1 cellular context compared by ENCODE assay signal in genomic region chr9:108933641-108934322, GRCh38.
TF ChIP-seq lines count a peak whose summit lies in the region.

Gene ELP1, minus strand, starts transcription at chr9:108934124. Its CDS starts 2,978 bp downstream, at chr9:108931146.

TF ChIP-seq in HepG2, 621 proteins besides CTCF, POLR2A, EP300 and RAD21 (continued from another document and continues in another):
- 0 out of 2 replicates have a peak, but pooled peaks have one; percentile 49 for TF ChIP-seq HES4 (CRISPR knock-in tag; IDR thresholded peaks at IDR 0.05; ENCODE audit: borderline replicate concordance)
- no peak for TF ChIP-seq RORA (CRISPR knock-in tag; IDR thresholded peaks at IDR 0.05)
- peak; percentile 84; the same call in 1 of the 2 replicates for TF ChIP-seq ATF5 (CRISPR knock-in tag; IDR thresholded peaks at IDR 0.05; ENCODE audit: low read depth)
- peak; percentile 21 for TF ChIP-seq SKI (IDR thresholded peaks at IDR 0.05; ENCODE audit: partially characterized antibody)
- TF ChIP-seq RFXAP (CRISPR knock-in tag; IDR thresholded peaks at IDR 0.05; ENCODE audit: borderline replicate concordance) = peak; percentile 83; the same call in 1 of the 2 replicates
- no peak for TF ChIP-seq FUBP1 (CRISPR knock-in tag; IDR thresholded peaks at IDR 0.05; ENCODE audit: borderline replicate concordance)
- 0 out of 2 replicates have a peak, but pooled peaks have one; percentile 10 for TF ChIP-seq ZNF776 (CRISPR knock-in tag; IDR thresholded peaks at IDR 0.05)
- TF ChIP-seq ZFP36 (IDR thresholded peaks at IDR 0.05; ENCODE audit: borderline replicate concordance, low read depth, low read length, partially characterized antibody) = no peak
- TF ChIP-seq GATAD2A (CRISPR knock-in tag; IDR thresholded peaks at IDR 0.05) = peak; percentile 69; the same call in 1 of the 2 replicates
- TF ChIP-seq ZSCAN22 (CRISPR knock-in tag; IDR thresholded peaks at IDR 0.05) = 0 out of 2 replicates have a peak, but pooled peaks have one; percentile 50
- TF ChIP-seq ZBTB25 (CRISPR knock-in tag; IDR thresholded peaks at IDR 0.05) = peak; percentile 73
- no peak for TF ChIP-seq NCOA5 (CRISPR knock-in tag; IDR thresholded peaks at IDR 0.05)
- TF ChIP-seq ZNF878 (CRISPR knock-in tag; IDR thresholded peaks at IDR 0.05) = no peak; the same call in 1 of the 2 replicates
- TF ChIP-seq ZNF264 (CRISPR knock-in tag; IDR thresholded peaks at IDR 0.05) = 0 out of 2 replicates have a peak, but pooled peaks have one; percentile 40
- TF ChIP-seq RELA (CRISPR knock-in tag; IDR thresholded peaks at IDR 0.05) = no peak
- peak; percentile 44 for TF ChIP-seq HNF4A (CRISPR knock-in tag; IDR thresholded peaks at IDR 0.05)
- TF ChIP-seq ZNF431 (CRISPR knock-in tag; IDR thresholded peaks at IDR 0.05; ENCODE audit: borderline replicate concordance, low read depth) = peak; percentile 8; the same call in 1 of the 2 replicates
- 0 out of 2 replicates have a peak, but pooled peaks have one; percentile 32 for TF ChIP-seq CHCHD3 (CRISPR knock-in tag; IDR thresholded peaks at IDR 0.05)
- peak; percentile 70 for TF ChIP-seq RXRB (CRISPR knock-in tag; IDR thresholded peaks at IDR 0.05; ENCODE audit: borderline replicate concordance)
- TF ChIP-seq SATB2 (CRISPR knock-in tag; IDR thresholded peaks at IDR 0.05) = peak; percentile 87; the same call in 1 of the 2 replicates
- TF ChIP-seq DRAP1 (CRISPR knock-in tag; IDR thresholded peaks at IDR 0.05) = peak; percentile 42; the same call in 1 of the 2 replicates
- peak; percentile 29; the same call in 1 of the 2 replicates for TF ChIP-seq MXD1 (CRISPR knock-in tag; IDR thresholded peaks at IDR 0.05)
- TF ChIP-seq ZSCAN5A (CRISPR knock-in tag; IDR thresholded peaks at IDR 0.05; ENCODE audit: borderline replicate concordance) = no peak
- peak; percentile 63 for TF ChIP-seq SRSF1 (optimal IDR thresholded peaks at IDR 0.05; ENCODE audit: low read depth, low read length)
- TF ChIP-seq PLRG1 (conservative IDR thresholded peaks at IDR 0.05) = no peak
- no peak for TF ChIP-seq ZFP62 (CRISPR knock-in tag; IDR thresholded peaks at IDR 0.05)
- no peak; the same call in 1 of the 2 replicates for TF ChIP-seq ZNF484 (CRISPR knock-in tag; IDR thresholded peaks at IDR 0.05; ENCODE audit: borderline replicate concordance, low read depth)
- no peak for TF ChIP-seq ZNF772 (CRISPR knock-in tag; IDR thresholded peaks at IDR 0.05)
- peak; percentile 93 for TF ChIP-seq MYPOP (CRISPR knock-in tag; IDR thresholded peaks at IDR 0.05)
- no peak; the same call in 1 of the 2 replicates for TF ChIP-seq ZNF891 (CRISPR knock-in tag; IDR thresholded peaks at IDR 0.05)
- peak; percentile 70 for TF ChIP-seq PPARG (CRISPR knock-in tag; conservative IDR thresholded peaks at IDR 0.05)
- TF ChIP-seq IRX3 (CRISPR knock-in tag; IDR thresholded peaks at IDR 0.05; ENCODE audit: borderline replicate concordance, low read depth) = no peak
- TF ChIP-seq GATAD1 (CRISPR knock-in tag; IDR thresholded peaks at IDR 0.05) = peak; percentile 96
- no peak for TF ChIP-seq SRSF4 (IDR thresholded peaks at IDR 0.05; ENCODE audit: low read depth, low read length, poor library complexity, severe bottlenecking)
- TF ChIP-seq ZNF430 (CRISPR knock-in tag; IDR thresholded peaks at IDR 0.05) = 0 out of 2 replicates have a peak, but pooled peaks have one; percentile 27
- no peak for TF ChIP-seq LCORL (IDR thresholded peaks at IDR 0.05)
- peak; percentile 72 for TF ChIP-seq LCORL (CRISPR knock-in tag; IDR thresholded peaks at IDR 0.05)
- TF ChIP-seq PAWR (CRISPR knock-in tag; IDR thresholded peaks at IDR 0.05; ENCODE audit: borderline replicate concordance) = 0 out of 2 replicates have a peak, but pooled peaks have one; percentile 75
- peak; percentile 90 for TF ChIP-seq YEATS2 (CRISPR knock-in tag; IDR thresholded peaks at IDR 0.05; ENCODE audit: borderline replicate concordance)
- TF ChIP-seq SAP130 (CRISPR knock-in tag; IDR thresholded peaks at IDR 0.05; ENCODE audit: low read depth) = peak; percentile 91
- peak; percentile 51; the same call in 1 of the 2 replicates for TF ChIP-seq MEIS1 (CRISPR knock-in tag; IDR thresholded peaks at IDR 0.05; ENCODE audit: borderline replicate concordance)
- no peak for TF ChIP-seq ZNF281 (CRISPR knock-in tag; IDR thresholded peaks at IDR 0.05; ENCODE audit: borderline replicate concordance)
- no peak for TF ChIP-seq GZF1 (CRISPR knock-in tag; IDR thresholded peaks at IDR 0.05)
- TF ChIP-seq MAZ (IDR thresholded peaks at IDR 0.05; ENCODE audit: borderline replicate concordance, low read depth, low read length) = peak; percentile 78; the same call in 1 of the 2 replicates
- TF ChIP-seq MAZ (CRISPR knock-in tag; IDR thresholded peaks at IDR 0.05; ENCODE audit: low read depth) = peak; percentile 29; the same call in 1 of the 2 replicates
- 0 out of 2 replicates have a peak, but pooled peaks have one; percentile 43 for TF ChIP-seq ZNF138 (CRISPR knock-in tag; IDR thresholded peaks at IDR 0.05; ENCODE audit: low read depth)
- TF ChIP-seq ZFY (CRISPR knock-in tag; IDR thresholded peaks at IDR 0.05) = peak; percentile 95
- peak; percentile 38; the same call in 1 of the 2 replicates for TF ChIP-seq MAF1 (CRISPR knock-in tag; IDR thresholded peaks at IDR 0.05; ENCODE audit: borderline replicate concordance)
- peak; percentile 67 for TF ChIP-seq SOX5 (CRISPR knock-in tag; IDR thresholded peaks at IDR 0.05; ENCODE audit: borderline replicate concordance)
- peak; percentile 59 for TF ChIP-seq ZNF607 (CRISPR knock-in tag; IDR thresholded peaks at IDR 0.05; ENCODE audit: borderline replicate concordance)
- 0 out of 2 replicates have a peak, but pooled peaks have one; percentile 34 for TF ChIP-seq ZNF124 (CRISPR knock-in tag; IDR thresholded peaks at IDR 0.05)
- no peak for TF ChIP-seq PCBP2 (optimal IDR thresholded peaks at IDR 0.05; ENCODE audit: low read depth, low read length, poor library complexity, severe bottlenecking)
- peak; percentile 77 for TF ChIP-seq SPEN (CRISPR knock-in tag; IDR thresholded peaks at IDR 0.05; ENCODE audit: low read depth)
- peak; percentile 95 for TF ChIP-seq ZFP91 (CRISPR knock-in tag; IDR thresholded peaks at IDR 0.05; ENCODE audit: borderline replicate concordance)
- TF ChIP-seq MED1 (CRISPR knock-in tag; IDR thresholded peaks at IDR 0.05) = peak; percentile 87
- TF ChIP-seq ZBTB4 (CRISPR knock-in tag; IDR thresholded peaks at IDR 0.05; ENCODE audit: borderline replicate concordance) = no peak
